In the genomic region with DNA sequence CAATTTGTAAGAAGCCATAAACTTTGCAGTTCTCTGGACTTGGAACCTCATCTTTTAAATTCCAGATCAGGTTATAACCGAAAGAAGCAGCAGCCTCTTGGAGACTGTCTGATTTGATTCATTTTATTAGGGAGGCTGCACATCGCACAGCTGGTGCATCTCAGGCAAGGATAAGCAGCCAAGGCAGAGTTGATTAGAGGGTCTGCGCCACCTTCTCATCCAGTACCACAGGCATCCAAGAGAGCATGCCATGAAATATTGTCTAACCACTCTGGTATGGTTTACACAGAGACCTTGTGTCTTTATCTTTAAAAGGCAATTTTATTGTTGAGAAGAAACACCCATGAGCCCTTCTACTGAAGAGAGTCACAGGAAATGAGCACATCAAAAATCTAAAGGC, we compare ENCODE assay signal across 25 cellular contexts.
"Had no signal": no experiment of that assay in that cellular context is flagged by ENCODE, and none has a peak within 500 bp of the region (broad histone marks: within the 10 kb centered on the region; RNA-seq: fewer than 3 reads in every experiment).

No MANE protein-coding gene starts in this region.

- H3K36me3 ChIP-seq: prostate gland, right lobe of liver, spleen, thoracic aorta, vagina had no signal

- H3K4me3 ChIP-seq: hepatocyte, lung, prostate gland, right lobe of liver, spleen, thoracic aorta, vagina had no signal

- ATAC-seq: esophagus mucosa; left cardiac atrium; left ventricle myocardium superior; right lobe of liver; stimulated activated memory B cell treated with anti-CD40 and anti-IgM and Interleukin-4, amounts not matched to agents 10 μg/mL and 1 μg/mL and 100 μg/mL, for 72 hours; stimulated activated naive CD8-positive, alpha-beta T cell treated with anti-CD3 and anti-CD28 coated beads, Interleukin-15, amount 100 ng/mL, for 72 hours had no signal

- DNase-seq: effector memory CD4-positive, alpha-beta T cell; foreskin melanocyte; head of caudate nucleus; kidney; left cardiac atrium; left ventricle myocardium superior; mesenchymal stem cell; midbrain; naive B cell; nephron progenitor cell; right lobe of liver; spleen; stimulated activated CD4-positive, alpha-beta T cell treated with anti-CD3 and anti-CD28 coated beads, Interleukin-15, amount 100 ng/mL, for 24 hours; stimulated activated CD4-positive, alpha-beta T cell treated with anti-CD3 and anti-CD28 coated beads, Interleukin-1b, Interleukin-23, amount 100 ng/mL, for 48 hours; stimulated activated CD4-positive, alpha-beta T cell treated with anti-CD3 and anti-CD28 coated beads, Interleukin-4, amount 100 ng/mL, for 24 hours; stimulated activated naive CD8-positive, alpha-beta T cell treated with anti-CD3 and anti-CD28 coated beads, Interleukin-15, amount 100 ng/mL, for 72 hours; trophoblast cell had no signal

- H3K27ac ChIP-seq: hepatocyte, parathyroid adenoma, prostate gland, right lobe of liver, spleen, thoracic aorta, vagina had no signal

- H3K4me1 ChIP-seq: parathyroid adenoma, prostate gland, right lobe of liver, spleen, vagina had no signal

- H3K27me3 ChIP-seq: hepatocyte, right lobe of liver, vagina had no signal

- H3K9me3 ChIP-seq: prostate gland, right lobe of liver, spleen, thoracic aorta, vagina had no signal
